In the genomic region with DNA sequence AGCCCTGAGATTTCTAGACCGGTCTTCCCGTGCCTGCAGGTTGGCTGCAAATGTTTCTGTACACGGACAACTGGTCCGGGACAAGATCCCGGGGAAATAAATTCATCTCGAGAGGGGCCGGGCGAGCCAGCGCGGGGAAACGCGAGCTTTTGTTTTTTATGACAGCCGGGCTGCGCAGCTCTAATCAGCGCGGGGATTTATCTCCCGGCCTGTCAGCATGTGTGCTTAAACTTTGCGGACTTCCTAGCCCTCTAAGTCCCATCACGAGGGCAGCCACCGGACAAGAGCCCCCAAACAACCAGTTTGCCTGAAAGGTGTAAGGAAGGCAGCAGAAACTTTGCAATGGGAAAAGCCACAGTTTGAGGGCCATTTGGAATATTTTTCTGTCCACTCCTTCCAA, we compare ENCODE assay signal across 1 cellular context.
TF ChIP-seq lines count a peak whose summit lies in the region.

No MANE protein-coding gene starts in this region.

TF ChIP-seq in IMR-90, 13 proteins besides CTCF, POLR2A, EP300 and RAD21:
- TF ChIP-seq NFE2L2 (IDR thresholded peaks at IDR 0.05; ENCODE audit: low read depth, low read length) = no peak
- TF ChIP-seq MAZ (IDR thresholded peaks at IDR 0.05; ENCODE audit: borderline replicate concordance, low read depth, low read length) = no peak
- TF ChIP-seq RCOR1 (IDR thresholded peaks at IDR 0.05; ENCODE audit: insufficient replicate concordance, low read length) = no peak
- no peak for TF ChIP-seq FOS (IDR thresholded peaks at IDR 0.05; ENCODE audit: low read depth, low read length)
- TF ChIP-seq, protein P1, sequence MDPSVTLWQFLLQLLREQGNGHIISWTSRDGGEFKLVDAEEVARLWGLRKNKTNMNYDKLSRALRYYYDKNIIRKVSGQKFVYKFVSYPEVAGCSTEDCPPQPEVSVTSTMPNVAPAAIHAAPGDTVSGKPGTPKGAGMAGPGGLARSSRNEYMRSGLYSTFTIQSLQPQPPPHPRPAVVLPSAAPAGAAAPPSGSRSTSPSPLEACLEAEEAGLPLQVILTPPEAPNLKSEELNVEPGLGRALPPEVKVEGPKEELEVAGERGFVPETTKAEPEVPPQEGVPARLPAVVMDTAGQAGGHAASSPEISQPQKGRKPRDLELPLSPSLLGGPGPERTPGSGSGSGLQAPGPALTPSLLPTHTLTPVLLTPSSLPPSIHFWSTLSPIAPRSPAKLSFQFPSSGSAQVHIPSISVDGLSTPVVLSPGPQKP (IDR thresholded peaks at IDR 0.05; ENCODE audit: borderline replicate concordance, low read depth, low read length) = no peak
- no peak for TF ChIP-seq RFX5 (IDR thresholded peaks at IDR 0.05; ENCODE audit: low read depth, low read length)
- TF ChIP-seq, protein P2, sequence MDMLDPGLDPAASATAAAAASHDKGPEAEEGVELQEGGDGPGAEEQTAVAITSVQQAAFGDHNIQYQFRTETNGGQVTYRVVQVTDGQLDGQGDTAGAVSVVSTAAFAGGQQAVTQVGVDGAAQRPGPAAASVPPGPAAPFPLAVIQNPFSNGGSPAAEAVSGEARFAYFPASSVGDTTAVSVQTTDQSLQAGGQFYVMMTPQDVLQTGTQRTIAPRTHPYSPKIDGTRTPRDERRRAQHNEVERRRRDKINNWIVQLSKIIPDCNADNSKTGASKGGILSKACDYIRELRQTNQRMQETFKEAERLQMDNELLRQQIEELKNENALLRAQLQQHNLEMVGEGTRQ (IDR thresholded peaks at IDR 0.05; ENCODE audit: low read depth, low read length) = no peak
- no peak for TF ChIP-seq BHLHE40 (IDR thresholded peaks at IDR 0.05; ENCODE audit: low read depth, low read length)
- TF ChIP-seq SMC3 (IDR thresholded peaks at IDR 0.05; ENCODE audit: low read depth, low read length) = no peak
- no peak for TF ChIP-seq MXI1 (IDR thresholded peaks at IDR 0.05; ENCODE audit: borderline replicate concordance, low read depth, low read length)
- TF ChIP-seq MAFK (IDR thresholded peaks at IDR 0.05; ENCODE audit: low read depth, low read length) = no peak
- TF ChIP-seq CEBPB (IDR thresholded peaks at IDR 0.05; ENCODE audit: low read depth, low read length) = no peak
- TF ChIP-seq CHD1 (IDR thresholded peaks at IDR 0.05; ENCODE audit: low read depth, low read length) = no peak
